In the genomic region with DNA sequence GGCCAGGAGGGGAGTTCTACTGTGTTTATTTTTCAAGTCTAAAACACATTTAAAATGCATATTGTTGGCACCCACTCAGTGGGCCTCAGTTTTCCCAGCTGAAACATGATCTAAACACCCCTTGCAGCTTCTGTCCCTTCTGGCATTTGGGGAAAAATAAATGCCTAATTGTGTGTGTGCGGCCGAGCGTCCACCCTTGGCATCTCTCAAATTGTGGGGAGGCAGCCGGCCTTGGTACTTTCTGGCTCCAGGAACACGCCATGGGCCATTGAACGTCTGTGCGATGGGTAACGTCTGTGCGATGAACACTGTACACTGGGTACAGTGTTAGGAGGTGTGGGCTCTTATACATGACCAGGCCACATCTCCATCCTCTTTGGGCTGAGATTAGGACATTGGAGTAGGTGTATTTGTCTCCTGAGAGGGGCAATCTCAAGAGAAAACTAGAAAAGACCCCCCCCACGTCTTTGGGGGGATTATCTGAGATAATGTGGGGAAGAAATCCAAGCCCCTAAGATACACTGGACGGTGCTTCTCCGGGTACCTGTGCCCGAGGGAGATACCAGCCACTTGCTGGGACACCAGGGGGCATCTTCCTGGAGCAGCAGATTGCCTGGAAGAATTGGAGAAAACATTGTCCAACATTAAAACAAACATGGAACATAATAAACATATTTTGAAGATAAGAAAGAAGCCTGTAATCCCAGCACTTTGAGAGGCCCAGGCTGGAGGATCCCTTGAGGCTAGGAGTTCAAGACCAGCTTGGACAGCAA, we compare ENCODE assay signal across 18 cellular contexts. TPM values are rescaled to one million over a fixed set of nuclear protein-coding genes. Genes with fewer than 3 reads are reported as not detected.
DNase-seq lines count a peak whose midpoint lies in the region; ATAC-seq and TF ChIP-seq lines count a peak whose summit lies in the region.
"Had no signal": no experiment of that assay in that cellular context is flagged by ENCODE, and none has a peak within 500 bp of the region (broad histone marks: within the 10 kb centered on the region; RNA-seq: fewer than 3 reads in every experiment).

No MANE protein-coding gene starts in this region.

- H3K36me3 Mint-ChIP-seq in T-helper 17 cell (ENCODE audit: low read depth): peaks cover 3% of the 10 kb centered on the region
- H3K36me3 Mint-ChIP-seq: T-cell had no signal

- H3K4me1 ChIP-seq in foreskin keratinocyte (no peaks in the 10 kb centered on the region), thyroid gland (peaks cover 0 to 8% of the 10 kb centered on the region in 2 donors)

- peaks cover 7% of the 10 kb centered on the region for H3K4me1 Mint-ChIP-seq in T-helper 17 cell
- H3K4me1 Mint-ChIP-seq: brain, T-cell had no signal

- in situ Hi-C loops in astrocyte of the cerebellum (cut with HindIII; ENCODE audit: low sequenced_read_pairs): loop anchor here (25.0 kb wide), 1 partner anchor 416 kb away; a partner anchor contains a TSS

- peaks cover 15% of the 10 kb centered on the region for H3K27me3 Mint-ChIP-seq in T-helper 17 cell
- H3K27me3 Mint-ChIP-seq: activated B cell treated with CpG ODN at 0.5 μM for 24 hours; CD4-positive, alpha-beta T cell; stimulated activated naive CD8-positive, alpha-beta T cell treated with anti-CD3 and anti-CD28 coated beads, Interleukin-15, amount 100 ng/mL, for 72 hours; T-cell had no signal

- ATAC-seq in foreskin keratinocyte (no peak), T-helper 17 cell (no peak), HG02678 (IDR thresholded peaks at IDR 0.05; ENCODE audit: unreplicated experiment) (no peak)
- ATAC-seq: stimulated activated naive CD8-positive, alpha-beta T cell treated with anti-CD3 and anti-CD28 coated beads, Interleukin-15, amount 100 ng/mL, for 72 hours; T-cell had no signal

- H3K9me3 ChIP-seq in thyroid gland (no peaks in the 10 kb centered on the region), T-helper 17 cell (ENCODE audit: control insufficient read depth, low read length, poor library complexity, severe bottlenecking) (no peaks in the 10 kb centered on the region)

- H3K4me3 ChIP-seq in astrocyte of the cerebellum (ENCODE audit: low read depth, low read length) (no peak overlapping the region), thyroid gland (replicated peaks in 1 of 3) (no peak overlapping the region)

- no peaks in the 10 kb centered on the region for H3K36me3 ChIP-seq in thyroid gland

- TF ChIP-seq POLR2A in thyroid gland (IDR thresholded peaks at IDR 0.05): no peak

- TF ChIP-seq CTCF in astrocyte of the cerebellum (IDR thresholded peaks at IDR 0.05; ENCODE audit: low read depth, low read length, missing control alignments) (peak; percentile 27), foreskin keratinocyte (conservative IDR thresholded peaks at IDR 0.05) (peak; percentile 50), thyroid gland (IDR thresholded peaks at IDR 0.05) (peak in 1 of 6 experiments; percentile 13)

- 49 to 64% methylated on average over 13 of the region's 13 CpGs for WGBS in thyroid gland, 2 donors

- H3K27ac Mint-ChIP-seq in T-helper 17 cell: no peak overlapping the region
- H3K27ac Mint-ChIP-seq: activated B cell treated with CpG ODN at 0.5 μM for 24 hours; CD4-positive, alpha-beta T cell; T-cell had no signal

- no peak overlapping the region for H3K4me3 Mint-ChIP-seq in T-helper 17 cell
- H3K4me3 Mint-ChIP-seq: activated B cell treated with CpG ODN at 0.5 μM for 24 hours; brain; CD4-positive, alpha-beta T cell; stimulated activated naive CD8-positive, alpha-beta T cell treated with anti-CD3 and anti-CD28 coated beads, Interleukin-15, amount 100 ng/mL, for 72 hours; T-cell had no signal

- H3K27ac ChIP-seq in foreskin keratinocyte: no peak overlapping the region
- no peak overlapping the region for H3K27ac ChIP-seq in thyroid gland
- H3K27ac ChIP-seq: 22Rv1 had no signal

- intact Hi-C loops in thyroid gland (cut with DNase I): no loop called here

- DNase-seq in DMS53 (lab: John Stamatoyannopoulos, UW): peak; percentile 6
- no peak for DNase-seq in DMS53 treated with DMSO at 0.1 percent for 48 hours (lab: John Stamatoyannopoulos, UW; ENCODE audit: unreplicated experiment)
- DNase-seq in astrocyte of the cerebellum (ENCODE audit: low read depth): no peak
- no peak for DNase-seq in foreskin keratinocyte
- DNase-seq in thyroid gland: peak; percentile 50 to 62
- DNase-seq in T-helper 17 cell: no peak
- no peak for DNase-seq in epidermal melanocyte (ENCODE audit: insufficient read length, low spot score)
- DNase-seq: activated B cell treated with CpG ODN at 0.5 μM for 24 hours; activated CD8-positive, alpha-beta memory T cell treated with anti-CD3 and anti-CD28 coated beads, Interleukin-2, amount 50 U/mL, for 4 hours; CD4-positive, alpha-beta T cell; NCI-H2029; occipital lobe; OCI-M1; stimulated activated naive CD8-positive, alpha-beta T cell treated with anti-CD3 and anti-CD28 coated beads, Interleukin-15, amount 100 ng/mL, for 72 hours; T-cell had no signal

- peaks cover 3% of the 10 kb centered on the region for H3K27me3 ChIP-seq in foreskin keratinocyte
- no peaks in the 10 kb centered on the region for H3K27me3 ChIP-seq in thyroid gland

RNA-seq across cellular contexts. Expression of a gene that starts 54.9 kb away (rescaled TPM):
- total RNA-seq in foreskin keratinocyte: 7.1 and 9.0 TPM in 2 replicates
- 2.6 TPM in 2 replicates for polyA plus RNA-seq in foreskin keratinocyte
- 10 to 100 TPM; 21.1 to 44.5 (median 24.9) TPM for total RNA-seq in thyroid gland
- 10 to 100 TPM; 47.4 to 61.9 TPM for total RNA-seq in T-helper 17 cell

Comparison
In these comparisons a context has a peak if more than half of its experiments do, and no peak if none do; other contexts are left out.
1. DNase-seq: peak in DMS53 (single experiment) and thyroid gland (2 of 2); none in DMS53 treated with DMSO at 0.1 percent for 48 hours (single experiment), astrocyte of the cerebellum (single experiment), foreskin keratinocyte (0 of 2), T-helper 17 cell (0 of 3) and epidermal melanocyte (single experiment).